Comparison of ENCODE assay signal across 14 cellular contexts in the genomic region with DNA sequence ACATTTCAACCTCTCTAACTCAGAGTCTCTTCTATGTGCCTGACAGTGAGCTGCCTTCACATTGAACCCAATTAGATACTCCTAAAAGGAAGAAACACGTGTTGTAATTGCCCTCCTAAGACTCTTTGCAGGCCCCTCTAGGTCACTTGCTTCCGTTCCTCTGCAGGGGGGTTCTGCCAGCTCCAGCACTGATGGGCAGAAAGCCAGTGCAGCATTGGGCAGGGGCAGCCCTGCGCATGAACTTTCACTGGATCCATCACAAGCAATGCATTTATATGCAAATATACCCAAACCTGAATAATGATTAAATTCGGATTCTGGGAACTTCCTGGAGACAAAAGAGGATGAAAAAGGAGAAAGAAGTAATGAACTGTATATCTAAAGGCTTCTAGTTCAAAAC.
A peak's percentile ranks its signal among the peaks of the same experiment; 100 is the strongest.
DNase-seq lines count a peak whose midpoint lies in the region; ATAC-seq and TF ChIP-seq lines count a peak whose summit lies in the region.
"Had no signal": no experiment of that assay in that cellular context is flagged by ENCODE, and none has a peak within 500 bp of the region (broad histone marks: within the 10 kb centered on the region; RNA-seq: fewer than 3 reads in every experiment).

No MANE protein-coding gene starts in this region.

- no peaks in the 10 kb centered on the region for H3K79me2 ChIP-seq in SK-N-SH (ENCODE audit: insufficient read depth)

- H2AFZ ChIP-seq in SK-N-SH (ENCODE audit: low read depth) (no peak overlapping the region), neuronal stem cell (ENCODE audit: low read length) (no peak overlapping the region)

- H3K4me3 ChIP-seq in SK-N-SH (ENCODE audit: low read depth in 2 of 2, low read length in 1 of 2): no peak overlapping the region
- H3K4me3 ChIP-seq in muscle layer of duodenum (ENCODE audit: low read depth in 1 of 2, low read length in 2 of 2): no peak overlapping the region
- H3K4me3 ChIP-seq in transverse colon: no peak overlapping the region
- H3K4me3 ChIP-seq in neuronal stem cell (ENCODE audit: low read length in 2 of 2): no peak overlapping the region

- H3K36me3 ChIP-seq in SK-N-SH (replicated peaks in 1 of 2; ENCODE audit: control insufficient read depth in 1 of 2, insufficient read depth in 2 of 2, low read length in 1 of 2): no peaks in the 10 kb centered on the region
- no peaks in the 10 kb centered on the region for H3K36me3 ChIP-seq in muscle layer of duodenum (ENCODE audit: control insufficient read depth in 1 of 2, insufficient read depth in 2 of 2, low read length in 2 of 2)
- no peaks in the 10 kb centered on the region for H3K36me3 ChIP-seq in transverse colon
- no peaks in the 10 kb centered on the region for H3K36me3 ChIP-seq in neuronal stem cell (replicated peaks in 1 of 2; ENCODE audit: control insufficient read depth in 2 of 2, insufficient read depth in 2 of 2, low read length in 2 of 2)

- H3K14ac ChIP-seq in neuronal stem cell (ENCODE audit: low read length): no peak overlapping the region

- no peaks in the 10 kb centered on the region for H3K9me2 ChIP-seq in SK-N-SH

- no peak overlapping the region for H4K91ac ChIP-seq in neuronal stem cell (ENCODE audit: low read depth, low read length, poor library complexity)

- no peak overlapping the region for H3K4me2 ChIP-seq in SK-N-SH
- no peak overlapping the region for H3K4me2 ChIP-seq in neuronal stem cell (ENCODE audit: insufficient read depth, low read length, poor library complexity, severe bottlenecking)

- H3K9ac ChIP-seq in SK-N-SH (no peak overlapping the region), neuronal stem cell (ENCODE audit: low read depth, low read length, poor library complexity) (no peak overlapping the region)

- no peak overlapping the region for H2BK12ac ChIP-seq in neuronal stem cell (ENCODE audit: low read length)

- H3K23ac ChIP-seq in neuronal stem cell (ENCODE audit: low read depth, low read length, poor library complexity): no peak overlapping the region

- H2BK15ac ChIP-seq in neuronal stem cell (ENCODE audit: low read length): no peak overlapping the region

- intact Hi-C loops in transverse colon (cut with DNase I; ENCODE audit: low total_unique reads): loop anchor here (10.0 kb wide), 1 partner anchor 572 kb away; no protein-coding TSS in a partner anchor

- H3K4me1 ChIP-seq in SK-N-SH (ENCODE audit: control insufficient read depth in 1 of 2, insufficient read depth in 2 of 2, low read depth in 1 of 2, low read length in 1 of 2) (peaks cover 4 to 13% of the 10 kb centered on the region in 2 experiments; a peak in 3 of 4 replicates), muscle layer of duodenum (ENCODE audit: control insufficient read depth in 1 of 2, insufficient read depth in 2 of 2, low read length in 2 of 2) (peaks cover 0 to 10% of the 10 kb centered on the region in 2 donors), transverse colon (no peaks in the 10 kb centered on the region), neuronal stem cell (ENCODE audit: control insufficient read depth in 2 of 2, insufficient read depth in 1 of 2, low read depth in 1 of 2, low read length in 2 of 2) (peaks cover 0 to 2% of the 10 kb centered on the region in 2 donors)

- no peak overlapping the region for H3K4ac ChIP-seq in neuronal stem cell (ENCODE audit: low read length)

- no peaks in the 10 kb centered on the region for H3F3A ChIP-seq in SK-N-SH (replicated peaks; ENCODE audit: insufficient read depth)

- in situ Hi-C loops in transverse colon (cut with MboI; ENCODE audit: low pct_ligation_motif_present in 1 of 4, low pct_unique_long_range_greater_than_20kb in 1 of 4, low sequenced_read_pairs in 3 of 4): loop anchor here in 1 of 4 donors (25.0 kb wide), 1 partner anchor 574 kb away; no protein-coding TSS in a partner anchor

- TF ChIP-seq CTCF in SK-N-SH (IDR thresholded peaks at IDR 0.05) (no peak), transverse colon (IDR thresholded peaks at IDR 0.05) (no peak)

- 33% methylated on average over 4 of the region's 4 CpGs for WGBS in SK-N-SH (ENCODE audit: low lambda C conversion rate)
- 42 to 70% methylated on average over 1 to 4 of the region's 4 CpGs for WGBS in transverse colon (ENCODE audit: low coverage in 1 of 2), 2 donors
- no CpG with 5 or more reads among the region's 4 CpGs for WGBS in neuronal stem cell (ENCODE audit: extremely low coverage in 2 of 2, insufficient read length in 2 of 2, insufficient replicate concordance in 1 of 2), 2 donors

- no peak overlapping the region for H3K27ac ChIP-seq in SK-N-SH (ENCODE audit: low read depth in 2 of 2, low read length in 1 of 2)
- peak overlapping the region; percentile 5 for H3K27ac ChIP-seq in muscle layer of duodenum (ENCODE audit: low read length)
- H3K27ac ChIP-seq in transverse colon: peak overlapping the region in 3 of 4 donors; percentile 21 to 63 (median 62)
- H3K27ac ChIP-seq in neuronal stem cell (replicated peaks; ENCODE audit: low read length): no peak overlapping the region
- H3K27ac ChIP-seq: RWPE1 had no signal

- no peak for TF ChIP-seq RAD21 in SK-N-SH (IDR thresholded peaks at IDR 0.05; ENCODE audit: low read length)

- CTCF ChIA-PET in SK-N-SH (lab: Yijun Ruan, JAX): interaction anchor here (1.2 to 5.8 kb wide), 5 partner anchors 34 to 576 kb away, joined by 3 to 44 read pairs (median 6); no protein-coding TSS in a partner anchor
- CTCF ChIA-PET in HEK293T (lab: Yijun Ruan, JAX): no interaction called here

- H4K20me1 ChIP-seq in SK-N-SH (ENCODE audit: insufficient read depth): no peaks in the 10 kb centered on the region

- TF ChIP-seq POLR2A in transverse colon (IDR thresholded peaks at IDR 0.05): no peak

- no peak overlapping the region for H2AK5ac ChIP-seq in neuronal stem cell (ENCODE audit: low read depth, low read length)

- no peak overlapping the region for H2BK120ac ChIP-seq in neuronal stem cell (ENCODE audit: low read depth, low read length)

- peak; percentile 80 for DNase-seq in DMS 273 treated with DMSO at 0.1 percent for 48 hours (lab: John Stamatoyannopoulos, UW)
- peak; percentile 39 for DNase-seq in SK-N-SH
- DNase-seq in transverse colon: no peak
- DNase-seq in HEK293T (ENCODE audit: extremely low spot score): no peak
- DNase-seq in neuronal stem cell (ENCODE audit: low spot score): no peak
- DNase-seq: C1 segment of cervical spinal cord, DMS79, Kasumi-1, NCI-H187, NCI-H69, SIG-M5 had no signal

- POLR2A ChIA-PET in SK-N-SH (lab: Yijun Ruan, JAX): interaction anchor here (0.7 kb wide), 1 partner anchor 29 kb away, joined by 5 read pairs; no protein-coding TSS in a partner anchor
- POLR2A ChIA-PET in HEK293T (lab: Yijun Ruan, JAX): no interaction called here

- ATAC-seq in GM19351 (IDR thresholded peaks at IDR 0.05; ENCODE audit: unreplicated experiment): no peak

- H4K8ac ChIP-seq in neuronal stem cell (ENCODE audit: low read depth, low read length): no peak overlapping the region

- H3K27me3 ChIP-seq in SK-N-SH (ENCODE audit: insufficient read depth): no peaks in the 10 kb centered on the region
- H3K27me3 ChIP-seq in muscle layer of duodenum (ENCODE audit: low read depth, low read length): no peaks in the 10 kb centered on the region
- no peaks in the 10 kb centered on the region for H3K27me3 ChIP-seq in transverse colon
- no peaks in the 10 kb centered on the region for H3K27me3 ChIP-seq in neuronal stem cell (ENCODE audit: control insufficient read depth in 3 of 3, insufficient read depth in 3 of 3, low read depth in 1 of 3, low read length in 3 of 3)

- H3K9me3 ChIP-seq in SK-N-SH: no peaks in the 10 kb centered on the region
- H3K9me3 ChIP-seq in muscle layer of duodenum (ENCODE audit: control insufficient read depth in 1 of 2, low read length in 2 of 2): no peaks in the 10 kb centered on the region
- H3K9me3 ChIP-seq in transverse colon: no peaks in the 10 kb centered on the region
- H3K9me3 ChIP-seq in neuronal stem cell (replicated peaks in 1 of 2; ENCODE audit: control insufficient read depth in 2 of 2, insufficient read depth in 1 of 2, low read depth in 1 of 2, low read length in 2 of 2): no peaks in the 10 kb centered on the region

- H3K79me1 ChIP-seq in neuronal stem cell (ENCODE audit: low read depth, low read length): no peaks in the 10 kb centered on the region

- H3K18ac ChIP-seq in neuronal stem cell (ENCODE audit: low read length): no peak overlapping the region

- no peak overlapping the region for H2BK5ac ChIP-seq in neuronal stem cell (ENCODE audit: low read length)

- TF ChIP-seq EP300 in SK-N-SH (IDR thresholded peaks at IDR 0.05; ENCODE audit: borderline replicate concordance in 1 of 2, low read depth in 1 of 2, low read length in 1 of 2) (no peak), transverse colon (IDR thresholded peaks at IDR 0.05; ENCODE audit: low read depth) (no peak)

TF ChIP-seq in SK-N-SH, 30 proteins besides CTCF, POLR2A, EP300 and RAD21:
- 0 out of 2 replicates have a peak, but pooled peaks have one; percentile 43 for TF ChIP-seq MXI1 (IDR thresholded peaks at IDR 0.05; ENCODE audit: low read depth, low read length)
- no peak for TF ChIP-seq EZH2phosphoT487 (IDR thresholded peaks at IDR 0.05; ENCODE audit: borderline replicate concordance, low read depth)
- TF ChIP-seq, protein P1, sequence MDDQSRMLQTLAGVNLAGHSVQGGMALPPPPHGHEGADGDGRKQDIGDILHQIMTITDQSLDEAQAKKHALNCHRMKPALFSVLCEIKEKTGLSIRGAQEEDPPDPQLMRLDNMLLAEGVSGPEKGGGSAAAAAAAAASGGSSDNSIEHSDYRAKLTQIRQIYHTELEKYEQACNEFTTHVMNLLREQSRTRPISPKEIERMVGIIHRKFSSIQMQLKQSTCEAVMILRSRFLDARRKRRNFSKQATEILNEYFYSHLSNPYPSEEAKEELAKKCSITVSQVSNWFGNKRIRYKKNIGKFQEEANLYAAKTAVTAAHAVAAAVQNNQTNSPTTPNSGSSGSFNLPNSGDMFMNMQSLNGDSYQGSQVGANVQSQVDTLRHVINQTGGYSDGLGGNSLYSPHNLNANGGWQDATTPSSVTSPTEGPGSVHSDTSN (IDR thresholded peaks at IDR 0.05): no peak

TF ChIP-seq in HEK293T, 16 proteins besides CTCF, POLR2A, EP300 and RAD21:
- no peak for TF ChIP-seq ZNF384 (IDR thresholded peaks at IDR 0.05)
- TF ChIP-seq SUZ12 (IDR thresholded peaks at IDR 0.05): no peak
TF ChIP-seq in HEK293T: peak in this region for 0.

Comparison
In these comparisons a context has a peak if more than half of its experiments do, and no peak if none do; other contexts are left out.
1. DNase-seq: peak in DMS 273 treated with DMSO at 0.1 percent for 48 hours (single experiment) and SK-N-SH (single experiment); none in transverse colon (single experiment), HEK293T (single experiment) and neuronal stem cell (single experiment).
2. H3K27ac ChIP-seq: peak in muscle layer of duodenum (single experiment) and transverse colon (3 of 4); none in SK-N-SH (0 of 2) and neuronal stem cell (single experiment).